Comparison of ENCODE assay signal across 8 cellular contexts in the genomic region with DNA sequence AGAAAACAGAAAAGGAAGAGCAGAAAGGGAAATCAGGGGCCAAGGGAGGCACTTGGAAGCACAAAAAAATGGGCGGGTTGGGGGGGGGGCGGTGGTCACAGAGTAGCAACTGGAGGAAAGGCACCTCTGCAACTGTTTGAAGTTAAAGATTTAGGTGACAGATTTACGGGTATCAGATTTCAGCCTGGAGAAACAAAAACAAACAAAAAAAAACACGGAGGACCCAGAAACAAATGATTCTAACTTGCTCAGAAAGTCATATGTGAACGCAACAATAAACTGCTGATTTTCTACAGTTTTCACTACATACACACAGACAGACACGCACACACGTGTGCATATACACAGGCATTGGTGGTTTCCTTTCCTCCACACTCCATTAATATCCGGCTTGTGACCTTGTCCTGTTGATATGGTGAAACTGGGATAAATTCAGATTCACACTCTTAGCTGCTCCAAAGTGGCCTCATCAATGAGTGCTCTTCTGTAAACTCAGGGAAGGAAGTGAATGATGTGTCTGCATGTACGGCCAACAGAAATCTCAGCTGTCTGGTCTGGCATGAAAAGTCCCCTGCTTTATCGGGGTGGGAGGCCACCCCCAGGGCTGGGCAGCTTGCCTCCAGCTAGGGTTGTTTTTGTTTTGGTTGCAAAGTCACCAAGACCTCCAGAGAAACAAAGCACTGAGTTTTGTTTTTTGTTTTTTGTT. TPM values are rescaled to one million over a fixed set of nuclear protein-coding genes. Genes with fewer than 3 reads are reported as not detected.
A peak's percentile ranks its signal among the peaks of the same experiment; 100 is the strongest.
DNase-seq lines count a peak whose midpoint lies in the region; ATAC-seq and TF ChIP-seq lines count a peak whose summit lies in the region.
"Had no signal": no experiment of that assay in that cellular context is flagged by ENCODE, and none has a peak within 500 bp of the region (broad histone marks: within the 10 kb centered on the region; RNA-seq: fewer than 3 reads in every experiment).

No MANE protein-coding gene starts in this region.

- no peak for TF ChIP-seq CTCF in esophagus muscularis mucosa (IDR thresholded peaks at IDR 0.05)
- TF ChIP-seq CTCF in spleen (IDR thresholded peaks at IDR 0.05 in 8 of 11, conservative IDR thresholded peaks at IDR 0.05 in 3 of 11) = no peak
- no peak for TF ChIP-seq CTCF in GM13976 (IDR thresholded peaks at IDR 0.05; ENCODE audit: borderline replicate concordance, control extremely low read depth, extremely low read depth, insufficient read depth, missing control alignments)

- no peaks in the 10 kb centered on the region for H3K9me3 ChIP-seq in esophagus muscularis mucosa
- no peaks in the 10 kb centered on the region for H3K9me3 ChIP-seq in spleen

- H3K36me3 ChIP-seq in esophagus muscularis mucosa = no peaks in the 10 kb centered on the region
- H3K36me3 ChIP-seq in spleen = peaks cover 0 to 6% (median 0%) of the 10 kb centered on the region in 6 donors

- TF ChIP-seq EP300 in esophagus muscularis mucosa (IDR thresholded peaks at IDR 0.05) = no peak

- intact Hi-C loops in esophagus muscularis mucosa (cut with DNase I) (no loop called here), spleen (cut with DNase I; ENCODE audit: low total_unique reads) (no loop called here)

- ATAC-seq in GM19455 (IDR thresholded peaks at IDR 0.05; ENCODE audit: unreplicated experiment) (peak; percentile 2), HG02981 (IDR thresholded peaks at IDR 0.05; ENCODE audit: unreplicated experiment) (peak; percentile 15)

- H3K27ac ChIP-seq in esophagus muscularis mucosa (replicated peaks in 1 of 4) (peak overlapping the region in 3 of 4 donors; percentile 31 to 53 (median 46)), spleen (peak overlapping the region in 7 of 8 donors; percentile 67 to 90 (median 83))
- H3K27ac ChIP-seq: epithelial cell of prostate had no signal

- H3K4me1 ChIP-seq in esophagus muscularis mucosa (peaks cover 0 to 24% (median 15%) of the 10 kb centered on the region in 4 donors), spleen (peaks cover 11 to 44% (median 28%) of the 10 kb centered on the region in 6 donors)

- WGBS in esophagus muscularis mucosa = 54% methylated on average over 10 of the region's 10 CpGs
- 35 to 51% (median 45%) methylated on average over 10 of the region's 10 CpGs for WGBS in spleen, 5 donors

- H3K27me3 ChIP-seq in esophagus muscularis mucosa (no peaks in the 10 kb centered on the region), spleen (replicated peaks in 1 of 7) (no peaks in the 10 kb centered on the region)

- TF ChIP-seq POLR2A in esophagus muscularis mucosa (IDR thresholded peaks at IDR 0.05; ENCODE audit: low read depth) = no peak
- no peak for TF ChIP-seq POLR2A in spleen (IDR thresholded peaks at IDR 0.05)

- no peak for DNase-seq in esophagus muscularis mucosa (ENCODE audit: extremely low spot score)
- DNase-seq in spleen = no peak
- DNase-seq in GM13976 (ENCODE audit: low spot score) = no peak
- DNase-seq in stimulated activated CD4-positive, alpha-beta T cell treated with anti-CD3 and anti-CD28 coated beads, Interleukin-4, amount 100 ng/mL, for 24 hours = no peak
- DNase-seq in SW 1271 (lab: John Stamatoyannopoulos, UW) = no peak

- H3K4me3 ChIP-seq in esophagus muscularis mucosa (no peak overlapping the region), spleen (peak overlapping the region in 1 of 8 donors; percentile 43)

- in situ Hi-C loops in GM13976 (cut with MboI; ENCODE audit: low sequenced_read_pairs, unreplicated experiment) = no loop called here

RNA-seq across cellular contexts. Expression of gene CHST7, which starts 54.3 kb away (rescaled TPM):
- 10 to 100 TPM; 12.5 to 20.6 (median 17.2) TPM for total RNA-seq in esophagus muscularis mucosa
- 10 to 100 TPM; 14.6 to 43.9 (median 29.2) TPM for total RNA-seq in spleen
- 1 to 10 TPM; 2.0 to 5.2 (median 2.9) TPM for polyA plus RNA-seq in spleen
